ENCODE assay signal across 7 cellular contexts in genomic region chr13:73404581-73404980, GRCh38.
"Had no signal": no experiment of that assay in that cellular context is flagged by ENCODE, and none has a peak within 500 bp of the region (broad histone marks: within the 10 kb centered on the region; RNA-seq: fewer than 3 reads in every experiment).

No MANE protein-coding gene starts in this region.

- H3K4me3 Mint-ChIP-seq: GM23338, H9 had no signal

- H3K27ac Mint-ChIP-seq: GM23338, H9 had no signal

- DNase-seq: H9, HCEC 1CT, IMR-90 had no signal

- H3K4me3 ChIP-seq: GM23338 had no signal

- ATAC-seq: GM23338 had no signal

- FAIRE-seq: H1, H54, HTR-8/SVneo had no signal
